Comparison of ENCODE assay signal across 14 cellular contexts in genomic region chr6:139847322-139847797, GRCh38.
DNase-seq lines count a peak whose midpoint lies in the region; ATAC-seq, FAIRE-seq and TF ChIP-seq lines count a peak whose summit lies in the region.
"Had no signal": no experiment of that assay in that cellular context is flagged by ENCODE, and none has a peak within 500 bp of the region (broad histone marks: within the 10 kb centered on the region; RNA-seq: fewer than 3 reads in every experiment).

No MANE protein-coding gene starts in this region.

- H3K4me1 Mint-ChIP-seq in Caco-2 (ENCODE audit: low read depth, unreplicated experiment) (peaks cover 20% of the 10 kb centered on the region), GM23338 (peaks cover 9% of the 10 kb centered on the region)

- no peak overlapping the region for H4K5ac ChIP-seq in mesendoderm (ENCODE audit: low read length)

- H3K9ac ChIP-seq in GM12878 (ENCODE audit: control insufficient read depth, insufficient read depth, low read length) = no peak overlapping the region
- no peak overlapping the region for H3K9ac ChIP-seq in mesendoderm (ENCODE audit: low read length)

- no peaks in the 10 kb centered on the region for H3K79me1 ChIP-seq in mesendoderm (ENCODE audit: low read length)

- no peak overlapping the region for H3K4me2 ChIP-seq in GM23338
- H3K4me2 ChIP-seq in GM12878 (ENCODE audit: control insufficient read depth, insufficient read depth) = no peak overlapping the region
- no peak overlapping the region for H3K4me2 ChIP-seq in mesendoderm (ENCODE audit: low read length)

- H2BK5ac ChIP-seq in mesendoderm (ENCODE audit: low read length) = no peak overlapping the region

- H4K20me1 ChIP-seq in GM23338 (replicated peaks; ENCODE audit: insufficient read depth) (no peaks in the 10 kb centered on the region), GM12878 (ENCODE audit: control insufficient read depth, insufficient read depth) (no peaks in the 10 kb centered on the region)

- H3F3A ChIP-seq in GM23338 (replicated peaks; ENCODE audit: low read depth) = no peaks in the 10 kb centered on the region

- TF ChIP-seq RAD21 in GM12878 (IDR thresholded peaks at IDR 0.05; ENCODE audit: insufficient read depth, low read depth, low read length) = no peak

- H3K4ac ChIP-seq in mesendoderm (ENCODE audit: low read depth, low read length) = no peak overlapping the region

- no peaks in the 10 kb centered on the region for H3K36me3 ChIP-seq in Caco-2 (ENCODE audit: control insufficient read depth, insufficient read depth, low read length)
- no peaks in the 10 kb centered on the region for H3K36me3 ChIP-seq in GM23338 (ENCODE audit: insufficient read depth)
- H3K36me3 ChIP-seq in GM12878 (ENCODE audit: control insufficient read depth in 2 of 2, insufficient read depth in 2 of 2, low read length in 1 of 2) = no peaks in the 10 kb centered on the region
- no peaks in the 10 kb centered on the region for H3K36me3 ChIP-seq in mesendoderm (ENCODE audit: control insufficient read depth, insufficient read depth, low read length)
- H3K36me3 ChIP-seq: ascending aorta, MG63, tibial artery had no signal

- TF ChIP-seq EP300 in GM12878 (IDR thresholded peaks at IDR 0.05; ENCODE audit: borderline replicate concordance in 1 of 2, control insufficient read depth in 1 of 2, low read depth in 2 of 2, low read length in 2 of 2) = no peak

- 22% methylated on average over 4 of the region's 4 CpGs for WGBS in GM12878 (ENCODE audit: insufficient coverage, insufficient replicate concordance, low lambda C conversion rate, missing lambda C conversion rate)
- WGBS in mesendoderm (ENCODE audit: extremely low coverage, insufficient coverage, low lambda C conversion rate) = no CpG with 5 or more reads among the region's 4 CpGs

- no peak overlapping the region for H3K56ac ChIP-seq in mesendoderm (ENCODE audit: low read length)

- no peak overlapping the region for H3K18ac ChIP-seq in mesendoderm (ENCODE audit: low read length)

- SMC1A ChIA-PET in GM12878 (lab: Charles Lee; ENCODE audit: uncharacterized antibody, unreplicated experiment) = interaction anchor here (0.6 to 1.6 kb wide), 7 partner anchors 8 to 474 kb away, joined by 3 to 5 read pairs (median 4); partner anchors contain the start of gene CITED2

- CTCF ChIA-PET in Caco-2 (lab: Charles Lee) (no interaction called here), GM12878 (lab: Yijun Ruan, JAX) (no interaction called here)

- intact Hi-C loops in Caco-2 (cut with micrococcal nuclease; ENCODE audit: unreplicated experiment) = loop anchor here (2.0 to 5.0 kb wide), 2 partner anchors 310 to 473 kb away; partner anchors contain the start of gene CITED2
- intact Hi-C loops in GM12878 (cut with micrococcal nuclease; ENCODE audit: unreplicated experiment) = loop anchor here (10.0 kb wide), 1 partner anchor 473 kb away; the partner anchor contains the start of gene CITED2
- intact Hi-C loops in dorsolateral prefrontal cortex (cut with DNase I) = no loop called here

- H3K9me3 Mint-ChIP-seq in Caco-2 (ENCODE audit: unreplicated experiment) = peaks cover 15% of the 10 kb centered on the region
- no peaks in the 10 kb centered on the region for H3K9me3 Mint-ChIP-seq in GM23338

- RAD21 ChIA-PET in GM12878 (lab: Charles Lee; ENCODE audit: unreplicated experiment) = interaction anchor here (1.2 kb wide), 1 partner anchor 13 kb away, joined by 3 read pairs; no protein-coding TSS in a partner anchor

- H3K9me2 ChIP-seq in GM23338 (ENCODE audit: insufficient read depth) = peaks cover 8% of the 10 kb centered on the region

- H2AK5ac ChIP-seq in mesendoderm (ENCODE audit: low read length) = no peak overlapping the region

- H3K79me2 ChIP-seq in GM23338 (replicated peaks; ENCODE audit: insufficient read depth) (no peaks in the 10 kb centered on the region), GM12878 (ENCODE audit: control insufficient read depth, insufficient read depth, low read length) (no peaks in the 10 kb centered on the region), mesendoderm (ENCODE audit: control insufficient read depth, insufficient read depth, low read length) (no peaks in the 10 kb centered on the region)

- no peak for TF ChIP-seq CTCF in Caco-2 (IDR thresholded peaks at IDR 0.05; ENCODE audit: insufficient read depth in 1 of 2, low read depth in 1 of 2, low read length in 1 of 2, severe bottlenecking in 1 of 2, unreplicated experiment in 1 of 2)
- no peak for TF ChIP-seq CTCF in GM23338 (conservative IDR thresholded peaks at IDR 0.05; ENCODE audit: low read depth in 2 of 2)
- TF ChIP-seq CTCF in GM12878 (IDR thresholded peaks at IDR 0.05 in 2 of 3, conservative IDR thresholded peaks at IDR 0.05 in 1 of 3; ENCODE audit: control insufficient read depth in 2 of 3, extremely low read depth in 1 of 3, insufficient read depth in 1 of 3, low read depth in 3 of 3, low read length in 3 of 3) = no peak
- TF ChIP-seq CTCF in D721Med (IDR thresholded peaks at IDR 0.05; ENCODE audit: insufficient read depth, missing control alignments) = no peak
- TF ChIP-seq CTCF in dorsolateral prefrontal cortex (IDR thresholded peaks at IDR 0.05 in 54 of 56, conservative IDR thresholded peaks at IDR 0.05 in 2 of 56; ENCODE audit: low read depth in 1 of 56, partially characterized antibody in 56 of 56) = no peak

- H3K27ac ChIP-seq in GM23338 (ENCODE audit: low read depth) (no peak overlapping the region), GM12878 (ENCODE audit: control insufficient read depth, insufficient read depth) (no peak overlapping the region), mesendoderm (ENCODE audit: low read depth, low read length) (no peak overlapping the region), dorsolateral prefrontal cortex (no peak overlapping the region)
- H3K27ac ChIP-seq: ascending aorta, skin epidermis, tibial artery had no signal

- H2BK15ac ChIP-seq in mesendoderm (replicated peaks; ENCODE audit: low read depth) = no peak overlapping the region

- no peak for FAIRE-seq in GM12878 (lab: Jason Lieb, UNC)
- no peak for FAIRE-seq in D721Med (lab: Jason Lieb, UNC)
- FAIRE-seq: colon had no signal

- no peak overlapping the region for H4K8ac ChIP-seq in mesendoderm (ENCODE audit: low read depth, low read length)

- H3K27me3 ChIP-seq in Caco-2 (replicated peaks; ENCODE audit: control insufficient read depth, insufficient read depth, low read length) (no peaks in the 10 kb centered on the region), GM23338 (ENCODE audit: insufficient read depth) (no peaks in the 10 kb centered on the region), GM12878 (replicated peaks in 1 of 2; ENCODE audit: control insufficient read depth in 2 of 2, insufficient read depth in 2 of 2, low read length in 1 of 2) (no peaks in the 10 kb centered on the region), mesendoderm (ENCODE audit: insufficient read depth, low read length, poor library complexity) (no peaks in the 10 kb centered on the region), dorsolateral prefrontal cortex (no peaks in the 10 kb centered on the region)
- H3K27me3 ChIP-seq: ascending aorta, MG63, tibial artery had no signal

- DNase-seq in Caco-2 (no peak), GM23338 (ENCODE audit: low spot score) (no peak), GM12878 (ENCODE audit: low read depth, low spot score) (no peak), mesendoderm (peak; percentile 69), mucosa of gallbladder (ENCODE audit: low spot score) (no peak), D721Med (ENCODE audit: insufficient read length, low spot score) (no peak), dorsolateral prefrontal cortex (no peak)
- no peak for DNase-seq in activated CD4-positive, alpha-beta T cell treated with anti-CD3 and anti-CD28 coated beads, Interleukin-2, amount 50 U/mL, for 1 hour
- DNase-seq: activated gamma-delta T cell treated with Interleukin-2 at 50 U/mL for 16 hours, MG63, tibial artery had no signal

- in situ Hi-C loops in GM12878 (cut with MboI) = no loop called here

- peaks cover 27% of the 10 kb centered on the region for H3K4me1 ChIP-seq in Caco-2
- H3K4me1 ChIP-seq in GM23338 (ENCODE audit: insufficient read depth) = peaks cover 5% of the 10 kb centered on the region
- no peaks in the 10 kb centered on the region for H3K4me1 ChIP-seq in GM12878 (ENCODE audit: control insufficient read depth, insufficient read depth, low read length)
- peaks cover 6% of the 10 kb centered on the region for H3K4me1 ChIP-seq in mesendoderm (ENCODE audit: control insufficient read depth, low read depth, low read length)
- H3K4me1 ChIP-seq: ascending aorta had no signal

- peak overlapping the region; percentile 4 for H2AFZ ChIP-seq in GM23338
- no peak overlapping the region for H2AFZ ChIP-seq in GM12878 (ENCODE audit: control insufficient read depth, low read depth, low read length)

- no peak overlapping the region for H3K23ac ChIP-seq in mesendoderm (ENCODE audit: low read length)

- H3K27ac Mint-ChIP-seq in Caco-2 (ENCODE audit: unreplicated experiment) = peak overlapping the region; percentile 29
- H3K27ac Mint-ChIP-seq in GM23338 = no peak overlapping the region

- H3K4me3 ChIP-seq in Caco-2 (ENCODE audit: low read depth, low read length) (no peak overlapping the region), GM23338 (no peak overlapping the region), GM12878 (no peak overlapping the region), mesendoderm (ENCODE audit: low read length) (no peak overlapping the region), dorsolateral prefrontal cortex (no peak overlapping the region)
- H3K4me3 ChIP-seq: ascending aorta, MG63, skin epidermis, tibial artery had no signal

- H2BK120ac ChIP-seq in mesendoderm (ENCODE audit: low read depth, low read length) = no peak overlapping the region

- ATAC-seq in GM23338 (no peak), GM12878 (peak; percentile 27; the same call in 2 of the 3 replicates)

- H3K36me3 Mint-ChIP-seq in Caco-2 (ENCODE audit: insufficient read depth, unreplicated experiment) = no peaks in the 10 kb centered on the region
- H3K36me3 Mint-ChIP-seq in GM23338 (ENCODE audit: low read depth) = no peaks in the 10 kb centered on the region

- TF ChIP-seq POLR2A in GM12878 (IDR thresholded peaks at IDR 0.05; ENCODE audit: low read depth, low read length) = no peak

- POLR2A ChIA-PET in Caco-2 (lab: Charles Lee) (no interaction called here), GM12878 (lab: Charles Lee) (interaction anchor here (0.6 kb wide), 1 partner anchor 434 kb away, joined by 5 read pairs; no protein-coding TSS in a partner anchor)

- BruUV-seq in Caco-2 (replicated peaks; lab: Mats Ljungman, UMichigan) (no TSS peak), GM12878 (replicated peaks; lab: Mats Ljungman, UMichigan) (no TSS peak)

- H3K27me3 Mint-ChIP-seq in Caco-2 (ENCODE audit: insufficient read depth, unreplicated experiment) (no peaks in the 10 kb centered on the region), GM23338 (ENCODE audit: insufficient read depth, low read depth, poor library complexity) (peaks cover 2% of the 10 kb centered on the region)

- H3K9me3 ChIP-seq in Caco-2 = no peaks in the 10 kb centered on the region; the same call in none of the 2 replicates
- H3K9me3 ChIP-seq in GM12878 (replicated peaks; ENCODE audit: control insufficient read depth, insufficient read depth, low read length) = no peaks in the 10 kb centered on the region

- H3K4me3 Mint-ChIP-seq in Caco-2 (ENCODE audit: unreplicated experiment) (peak overlapping the region; percentile 8), GM23338 (no peak overlapping the region)

Comparison
In these comparisons a context has a peak if more than half of its experiments do, and no peak if none do; other contexts are left out.
1. intact Hi-C loops: an anchor here in Caco-2 (2.0 to 5.0 kb wide) and GM12878 (10.0 kb wide); none called in dorsolateral prefrontal cortex.